ENCODE assay signal across 27 cellular contexts in the genomic region with DNA sequence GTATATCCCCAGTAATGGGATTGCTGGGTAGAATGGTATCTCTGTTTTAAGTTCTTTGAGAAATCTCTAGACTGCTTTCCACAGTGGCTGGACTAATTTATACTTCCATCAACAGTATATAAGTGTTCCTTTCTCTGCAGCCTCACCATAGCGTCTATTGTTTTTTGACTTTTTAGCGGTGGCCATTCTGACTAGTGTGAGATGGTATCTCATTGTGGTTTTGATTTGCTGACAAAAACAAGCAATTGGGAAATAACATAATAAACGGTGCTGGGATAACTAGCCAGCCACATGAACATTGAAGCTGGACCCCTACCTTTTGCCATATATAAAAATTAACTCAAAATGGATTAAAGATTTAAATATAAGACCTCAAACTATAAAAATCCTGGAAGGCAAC. TPM values are rescaled to one million over a fixed set of nuclear protein-coding genes. Genes with fewer than 3 reads are reported as not detected.
"Had no signal": no experiment of that assay in that cellular context is flagged by ENCODE, and none has a peak within 500 bp of the region (broad histone marks: within the 10 kb centered on the region; RNA-seq: fewer than 3 reads in every experiment).

No MANE protein-coding gene starts in this region.

- H3K27ac ChIP-seq: dorsolateral prefrontal cortex, gastrocnemius medialis, heart right ventricle, neutrophil, tibial artery, upper lobe of right lung, vagina had no signal

- FAIRE-seq: keratinocyte, small intestine had no signal

- ATAC-seq: gastrocnemius medialis, heart right ventricle, left colon, upper lobe of right lung had no signal

- H3K4me1 ChIP-seq: gastrocnemius medialis, heart right ventricle, tibial artery, upper lobe of right lung, vagina had no signal

- H3K9me3 Mint-ChIP-seq: naive B cell; stimulated activated naive CD8-positive, alpha-beta T cell treated with anti-CD3 and anti-CD28 coated beads, Interleukin-15, Interleukin-2, amounts not matched to agents 100 ng/mL and 50 ng/mL, for 24 hours had no signal

- H3K4me3 Mint-ChIP-seq: stimulated activated naive CD8-positive, alpha-beta T cell treated with anti-CD3 and anti-CD28 coated beads, Interleukin-15, Interleukin-2, amounts not matched to agents 100 ng/mL and 50 ng/mL, for 24 hours had no signal

- H3K9me3 ChIP-seq: gastrocnemius medialis, neutrophil, tibial artery, upper lobe of right lung, vagina had no signal

- H3K27ac Mint-ChIP-seq: stimulated activated naive CD8-positive, alpha-beta T cell treated with anti-CD3 and anti-CD28 coated beads, Interleukin-15, Interleukin-2, amounts not matched to agents 100 ng/mL and 50 ng/mL, for 24 hours had no signal

- H3K36me3 Mint-ChIP-seq: naive B cell had no signal

- H3K27me3 ChIP-seq: dorsolateral prefrontal cortex, gastrocnemius medialis, heart right ventricle, neutrophil, tibial artery, upper lobe of right lung, vagina had no signal

- H3K4me3 ChIP-seq: dorsolateral prefrontal cortex, gastrocnemius medialis, heart right ventricle, tibial artery, upper lobe of right lung, vagina had no signal

- H3K36me3 ChIP-seq: gastrocnemius medialis, heart right ventricle, neutrophil, tibial artery, upper lobe of right lung, vagina had no signal

- H3K27me3 Mint-ChIP-seq: naive B cell; stimulated activated naive CD8-positive, alpha-beta T cell treated with anti-CD3 and anti-CD28 coated beads, Interleukin-15, Interleukin-2, amounts not matched to agents 100 ng/mL and 50 ng/mL, for 24 hours had no signal

- DNase-seq: cortex of kidney; dorsolateral prefrontal cortex; effector CD8-positive, alpha-beta T cell; gastrocnemius medialis; heart right ventricle; hypothalamus; left colon; mesendoderm; naive B cell; small intestine; stimulated activated CD4-positive, alpha-beta T cell treated with anti-CD3 and anti-CD28 coated beads, Interleukin-12 subunit alpha, Interleukin-12 subunit beta, amount 100 ng/mL, for 4 hours; stimulated activated CD4-positive, alpha-beta T cell treated with anti-CD3 and anti-CD28 coated beads, Interleukin-2, amount 100 ng/mL, for 48 hours; tibial artery; upper lobe of right lung had no signal

RNA-seq across cellular contexts. Expression of a gene that starts 14.2 kb away (rescaled TPM):
- total RNA-seq: fibroblast of lung, fibroblast of villous mesenchyme, heart right ventricle, lung microvascular endothelial cell, osteoblast, pulmonary artery endothelial cell, temporal lobe, upper lobe of right lung, vagina had no signal
- polyA plus RNA-seq: esophagus, heart right ventricle, keratinocyte, neural cell, small intestine had no signal

RNA-seq across cellular contexts. Expression of a gene that starts 23.8 kb away (rescaled TPM):
- total RNA-seq: dorsolateral prefrontal cortex, fibroblast of lung, fibroblast of villous mesenchyme, gastrocnemius medialis, heart right ventricle, left colon, liver, lung microvascular endothelial cell, osteoblast, pulmonary artery endothelial cell, temporal lobe, upper lobe of right lung, vagina had no signal
- polyA plus RNA-seq: esophagus, fibroblast of lung, heart right ventricle, keratinocyte, liver, neural cell, small intestine had no signal

RNA-seq across cellular contexts. Expression of a gene that starts 49.9 kb away (rescaled TPM):
- total RNA-seq: fibroblast of villous mesenchyme, osteoblast had no signal
- polyA plus RNA-seq: keratinocyte had no signal
